23 cellular contexts compared by ENCODE assay signal in genomic region chr6:1629316-1629715, GRCh38.
"Had no signal": no experiment of that assay in that cellular context is flagged by ENCODE, and none has a peak within 500 bp of the region (broad histone marks: within the 10 kb centered on the region; RNA-seq: fewer than 3 reads in every experiment).

No MANE protein-coding gene starts in this region.

- H3K36me3 ChIP-seq: thyroid gland had no signal

- DNase-seq: activated CD4-positive, alpha-beta T cell treated with anti-CD3 and anti-CD28 coated beads, Interleukin-2, amount 50 U/mL, for 4 hours; activated CD8-positive, alpha-beta memory T cell treated with anti-CD3 and anti-CD28 coated beads, Interleukin-2, amount 50 U/mL, for 48 hours; activated effector memory CD4-positive, alpha-beta T cell treated with Interleukin-2 at 50 U/mL for 16 hours; activated naive CD4-positive, alpha-beta T cell treated with anti-CD3 and anti-CD28 coated beads, Interleukin-2, amount 10 ng/mL, durations not matched to agents 7 days and 5 days; activated T-cell treated with anti-CD3 and anti-CD28 coated beads, Interleukin-2, amount 50 U/mL, for 48 hours; amygdala; body of pancreas; effector memory CD4-positive, alpha-beta T cell; glutamatergic neuron; left cardiac atrium; mucosa of descending colon; nucleus accumbens; stimulated activated CD4-positive, alpha-beta T cell treated with anti-CD3 and anti-CD28 coated beads, Interleukin-12 subunit alpha, Interleukin-12 subunit beta, amount 100 ng/mL, for 4 hours; stimulated activated CD4-positive, alpha-beta T cell treated with anti-CD3 and anti-CD28 coated beads, Interleukin-4, amount 100 ng/mL, for 4 hours; stimulated activated naive CD8-positive, alpha-beta T cell treated with anti-CD3 and anti-CD28 coated beads, Interleukin-15, Interleukin-2, amounts not matched to agents 100 U/mL and 50 U/mL, for 24 hours; T1000; thyroid gland had no signal

- H3K36me3 Mint-ChIP-seq: activated naive CD4-positive, alpha-beta T cell treated with anti-CD3 and anti-CD28 coated beads, Interleukin-2, amount 10 ng/mL, durations not matched to agents 7 days and 5 days; WTC11 had no signal

- H3K27ac Mint-ChIP-seq: activated naive CD4-positive, alpha-beta T cell treated with anti-CD3 and anti-CD28 coated beads, Interleukin-2, amount 10 ng/mL, durations not matched to agents 7 days and 5 days; dendritic cell treated with granulocyte-macrophage colony-stimulating factor and Interleukin-4, amounts not matched to agents 40 ng/mL and 50 ng/mL, for 4 days; memory B cell; T-helper 1 cell treated with Interleukin-12 subunit alpha and Interleukin-12 subunit beta and Interleukin-4 antibody, amounts not matched to agents 30 μg/mL and 1 μg/mL, for 36 hours; WTC11 had no signal

- H3K4me3 ChIP-seq: body of pancreas, hepatocyte, mucosa of descending colon, thyroid gland had no signal

- ATAC-seq: body of pancreas; esophagus mucosa; left cardiac atrium; mucosa of descending colon; stimulated activated naive CD8-positive, alpha-beta T cell treated with anti-CD3 and anti-CD28 coated beads, Interleukin-15, Interleukin-2, amounts not matched to agents 100 U/mL and 50 U/mL, for 24 hours; WTC11 had no signal

- H3K9me3 ChIP-seq: body of pancreas, mucosa of descending colon, thyroid gland had no signal

- H3K27me3 ChIP-seq: body of pancreas, thyroid gland had no signal

- H3K4me1 ChIP-seq: body of pancreas had no signal

- H3K4me3 Mint-ChIP-seq: activated naive CD4-positive, alpha-beta T cell treated with anti-CD3 and anti-CD28 coated beads, Interleukin-2, amount 10 ng/mL, durations not matched to agents 7 days and 5 days; dendritic cell treated with granulocyte-macrophage colony-stimulating factor and Interleukin-4, amounts not matched to agents 40 ng/mL and 50 ng/mL, for 4 days; memory B cell; T-helper 1 cell treated with Interleukin-12 subunit alpha and Interleukin-12 subunit beta and Interleukin-4 antibody, amounts not matched to agents 30 μg/mL and 1 μg/mL, for 36 hours; WTC11 had no signal

- H2AFZ ChIP-seq: hepatocyte had no signal

- H3K4me2 ChIP-seq: hepatocyte had no signal

- H3K79me2 ChIP-seq: hepatocyte had no signal

- H3K27ac ChIP-seq: body of pancreas, hepatocyte, thyroid gland had no signal

- H3K9me3 Mint-ChIP-seq: activated naive CD4-positive, alpha-beta T cell treated with anti-CD3 and anti-CD28 coated beads, Interleukin-2, amount 10 ng/mL, durations not matched to agents 7 days and 5 days; dendritic cell treated with granulocyte-macrophage colony-stimulating factor and Interleukin-4, amounts not matched to agents 40 ng/mL and 50 ng/mL, for 4 days; memory B cell; T-helper 1 cell treated with Interleukin-12 subunit alpha and Interleukin-12 subunit beta and Interleukin-4 antibody, amounts not matched to agents 30 μg/mL and 1 μg/mL, for 36 hours; WTC11 had no signal
